8 cellular contexts compared by ENCODE assay signal in genomic region chr2:209771474-209772292, GRCh38. TPM values are rescaled to one million over a fixed set of nuclear protein-coding genes. Genes with fewer than 3 reads are reported as not detected.
A peak's percentile ranks its signal among the peaks of the same experiment; 100 is the strongest.
DNase-seq lines count a peak whose midpoint lies in the region; ATAC-seq and TF ChIP-seq lines count a peak whose summit lies in the region.
"Had no signal": no experiment of that assay in that cellular context is flagged by ENCODE, and none has a peak within 500 bp of the region (broad histone marks: within the 10 kb centered on the region; RNA-seq: fewer than 3 reads in every experiment).

Gene UNC80 (plus strand): TSS chr2:209771832. CDS start chr2:209772073, 241 bp downstream.

- H3K4me1 ChIP-seq in SJCRH30, result peaks cover 15% of the 10 kb centered on the region

- TF ChIP-seq CTCF in GM13976 (IDR thresholded peaks at IDR 0.05; ENCODE audit: borderline replicate concordance, control extremely low read depth, extremely low read depth, insufficient read depth, missing control alignments), result no peak

- H3K36me3 ChIP-seq in SJCRH30, result no peaks in the 10 kb centered on the region

- H3K27me3 ChIP-seq in SJCRH30, result no peaks in the 10 kb centered on the region

- H3K4me3 ChIP-seq in SJCRH30, result peak within 1 kb of the TSS; percentile 81

- peak; percentile 53 for DNase-seq in GM13976 (ENCODE audit: low spot score)
- DNase-seq in SJCRH30, result peak; percentile 87 to 89
- peak; percentile 9 to 65 for DNase-seq in dermis microvascular lymphatic vessel endothelial cell (ENCODE audit: low read depth in 2 of 2)
- DNase-seq in left kidney (ENCODE audit: low read depth, low spot score), result peak; percentile 95
- DNase-seq in stimulated activated CD8-positive, alpha-beta memory T cell treated with anti-CD3 and anti-CD28 coated beads, Interleukin-4, amount 100 ng/mL, for 48 hours, result peak; percentile 43

- H3K9me3 ChIP-seq in SJCRH30 (replicated peaks), result no peaks in the 10 kb centered on the region

- peak within 1 kb of the TSS; percentile 94 for H3K27ac ChIP-seq in SJCRH30

- ATAC-seq in HG03457 (IDR thresholded peaks at IDR 0.05; ENCODE audit: unreplicated experiment), result peak; percentile 67
- ATAC-seq in GM21717 (IDR thresholded peaks at IDR 0.05; ENCODE audit: unreplicated experiment), result no peak

- in situ Hi-C loops in GM13976 (cut with MboI; ENCODE audit: low sequenced_read_pairs, unreplicated experiment), result no loop called here

RNA-seq across cellular contexts. Expression of gene UNC80, which starts in this region (rescaled TPM):
- total RNA-seq in SJCRH30 (2014; rRNA removed; shearing (Covaris generic)), result 6.0 and 7.2 TPM in 2 replicates
- total RNA-seq in dermis microvascular lymphatic vessel endothelial cell, result 0.38 and 0.39 TPM in 2 replicates
- total RNA-seq: T-helper 1 cell treated with Interleukin-12 subunit alpha and Interleukin-12 subunit beta and Interleukin-4 antibody, amounts not matched to agents 30 ng/mL and 1 ng/mL, for 36 hours had no signal

Comparison
In these comparisons a context has a peak if more than half of its experiments do, and no peak if none do; other contexts are left out.
1. Peak in DNase-seq in dermis microvascular lymphatic vessel endothelial cell; RNA of the gene not detected or under 1 TPM.
2. DNase-seq: peak in every context shown above with its lines; median percentile 95 in left kidney; 88 in SJCRH30; 53 in GM13976; 43 in stimulated activated CD8-positive, alpha-beta memory T cell treated with anti-CD3 and anti-CD28 coated beads, Interleukin-4, amount 100 ng/mL, for 48 hours; 37 in dermis microvascular lymphatic vessel endothelial cell.